Comparison of ENCODE assay signal across 17 cellular contexts in the genomic region with DNA sequence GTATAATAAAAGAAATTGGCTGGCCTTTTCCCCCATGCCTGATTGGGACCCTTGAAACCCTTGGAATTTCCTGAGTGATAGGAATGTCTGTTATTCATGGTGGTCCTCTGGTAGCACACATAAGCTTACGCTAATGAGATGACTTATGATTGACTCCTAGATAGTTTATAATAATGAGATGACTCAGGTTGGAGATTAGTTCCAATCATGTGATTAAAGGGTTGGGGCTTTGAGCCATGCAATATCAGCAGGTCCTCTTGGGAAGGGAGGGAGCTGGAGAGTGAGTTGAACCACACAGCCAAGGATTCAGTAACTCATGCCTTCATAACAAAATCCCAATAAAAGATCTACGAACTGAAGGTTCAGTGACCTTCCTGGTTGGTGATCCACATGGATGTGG.
"Had no signal": no experiment of that assay in that cellular context is flagged by ENCODE, and none has a peak within 500 bp of the region (broad histone marks: within the 10 kb centered on the region; RNA-seq: fewer than 3 reads in every experiment).

No MANE protein-coding gene starts in this region.

- H3K27me3 Mint-ChIP-seq: naive thymus-derived CD8-positive, alpha-beta T cell; type B pancreatic cell had no signal

- H3K9me3 Mint-ChIP-seq: type B pancreatic cell had no signal

- H3K27ac ChIP-seq: colonic mucosa, heart left ventricle, neutrophil, right atrium auricular region, suprapubic skin, thyroid gland had no signal

- H3K4me1 ChIP-seq: colonic mucosa, heart left ventricle, right atrium auricular region, suprapubic skin, thyroid gland had no signal

- H3K36me3 Mint-ChIP-seq: naive thymus-derived CD8-positive, alpha-beta T cell; type B pancreatic cell had no signal

- H3K4me3 Mint-ChIP-seq: naive thymus-derived CD8-positive, alpha-beta T cell; type B pancreatic cell had no signal

- DNase-seq: colonic mucosa; dermis blood vessel endothelial cell; heart left ventricle; hippocampal formation; kidney glomerular epithelial cell; mammary epithelial cell; mucosa of descending colon; naive thymus-derived CD8-positive, alpha-beta T cell; posterior cingulate gyrus; small intestine; stimulated activated CD4-positive, alpha-beta T cell treated with anti-CD3 and anti-CD28 coated beads, Interleukin-12 subunit alpha, Interleukin-12 subunit beta, amount 100 ng/mL, for 4 hours; stimulated activated naive CD4-positive, alpha-beta T cell treated with Interleukin-2 at 50 U/mL for 16 hours; thyroid gland had no signal

- H3K4me1 Mint-ChIP-seq: naive thymus-derived CD8-positive, alpha-beta T cell had no signal

- H3K27me3 ChIP-seq: colonic mucosa, heart left ventricle, neutrophil, right atrium auricular region, suprapubic skin, thyroid gland had no signal

- ATAC-seq: heart left ventricle; mucosa of descending colon; naive thymus-derived CD8-positive, alpha-beta T cell had no signal

- H3K27ac Mint-ChIP-seq: naive thymus-derived CD8-positive, alpha-beta T cell; type B pancreatic cell had no signal
